15 cellular contexts compared by ENCODE assay signal in genomic region chr14:31181271-31181670, GRCh38. TPM values are rescaled to one million over a fixed set of nuclear protein-coding genes. Genes with fewer than 3 reads are reported as not detected.
DNase-seq lines count a peak whose midpoint lies in the region; ATAC-seq, FAIRE-seq and TF ChIP-seq lines count a peak whose summit lies in the region.
"Had no signal": no experiment of that assay in that cellular context is flagged by ENCODE, and none has a peak within 500 bp of the region (broad histone marks: within the 10 kb centered on the region; RNA-seq: fewer than 3 reads in every experiment).

No MANE protein-coding gene starts in this region.

- no TSS peak for BruUV-seq in HepG2 (replicated peaks; lab: Mats Ljungman, UMichigan)

- no peak overlapping the region for H3K4me3 Mint-ChIP-seq in nephron progenitor cell
- H3K4me3 Mint-ChIP-seq: CD8-positive, alpha-beta memory T cell had no signal

- CTCF ChIA-PET in HepG2 (lab: Yijun Ruan, JAX; ENCODE audit: low intra/inter-chr PET ratio, low total read pairs) = no interaction called here

- H3K79me2 ChIP-seq in HepG2 (ENCODE audit: insufficient read depth, low read length) = peaks cover 71% of the 10 kb centered on the region

- no peaks in the 10 kb centered on the region for H3K4me1 Mint-ChIP-seq in nephron progenitor cell

- no peak for TF ChIP-seq RAD21 in HepG2 (CRISPR knock-in tag; IDR thresholded peaks at IDR 0.05)

- TF ChIP-seq POLR2A in HepG2 (IDR thresholded peaks at IDR 0.05; ENCODE audit: insufficient read depth in 1 of 2, low read depth in 2 of 2, low read length in 2 of 2) (no peak), right lobe of liver (IDR thresholded peaks at IDR 0.05) (no peak)

- no peaks in the 10 kb centered on the region for H3K27me3 ChIP-seq in HepG2 (ENCODE audit: control insufficient read depth in 1 of 2, insufficient read depth in 2 of 2, low read length in 2 of 2)
- H3K27me3 ChIP-seq in right lobe of liver = no peaks in the 10 kb centered on the region

- H3K9ac ChIP-seq in HepG2 (ENCODE audit: insufficient read depth, low read depth, low read length) = no peak overlapping the region

- peaks cover 11% of the 10 kb centered on the region for H4K20me1 ChIP-seq in HepG2 (ENCODE audit: insufficient read depth, low read length)

- WGBS in HepG2 (ENCODE audit: low lambda C conversion rate) = 96% methylated on average over 3 of the region's 3 CpGs
- WGBS in right lobe of liver (ENCODE audit: insufficient coverage, low coverage, low lambda C conversion rate, missing lambda C conversion rate) = 90% methylated on average over 3 of the region's 3 CpGs

- in situ Hi-C loops in HepG2 (cut with HindIII; ENCODE audit: extremely low pct_ligation_motif_present, low pct_unique_long_range_greater_than_20kb) = no loop called here

- H2AFZ ChIP-seq in HepG2 (ENCODE audit: low read length) = no peak overlapping the region

- H3K4me3 ChIP-seq in HepG2 (replicated peaks in 1 of 3; ENCODE audit: insufficient read depth in 1 of 3, low read depth in 2 of 3, low read length in 3 of 3) (no peak overlapping the region), right lobe of liver (no peak overlapping the region)
- no peak overlapping the region for H3K4me3 ChIP-seq in Jurkat, Clone E6-1 (ENCODE audit: low read length)

- POLR2A ChIA-PET in HepG2 (lab: Yijun Ruan, JAX) = interaction anchor here (0.7 to 2.2 kb wide), 3 partner anchors 15 to 91 kb away, joined by 3 to 5 read pairs (median 4); partner anchors contain the start of gene HECTD1

- no peak overlapping the region for H3K27ac ChIP-seq in HepG2 (ENCODE audit: extremely low read length, insufficient read depth, low read length)
- no peak overlapping the region for H3K27ac ChIP-seq in right lobe of liver

- H3K4me1 ChIP-seq in HepG2 (ENCODE audit: insufficient read depth, low read length) (0 out of 2 replicates have a peak, but pooled peaks cover 4% of the 10 kb centered on the region), right lobe of liver (peaks cover 0 to 22% (median 8%) of the 10 kb centered on the region in 4 donors)
- H3K4me1 ChIP-seq: Caco-2 had no signal

- peaks cover 44% of the 10 kb centered on the region for H3K36me3 Mint-ChIP-seq in nephron progenitor cell (ENCODE audit: low read depth)

- intact Hi-C loops in HepG2 (cut with micrococcal nuclease; ENCODE audit: unreplicated experiment) = no loop called here
- intact Hi-C loops in right lobe of liver (cut with DNase I) = no loop called here

- H3K36me3 ChIP-seq in HepG2 (replicated peaks in 1 of 2; ENCODE audit: control insufficient read depth in 1 of 2, insufficient read depth in 2 of 2, low read length in 2 of 2) = peaks cover 29 to 72% of the 10 kb centered on the region in 2 experiments
- peaks cover 0 to 35% (median 8%) of the 10 kb centered on the region in 4 donors for H3K36me3 ChIP-seq in right lobe of liver

- H3K27ac Mint-ChIP-seq in nephron progenitor cell = peak overlapping the region; percentile 59

- ATAC-seq in HepG2 (peak; percentile 11; the same call in 1 of the 3 replicates), right lobe of liver (no peak)

- H3K9me3 ChIP-seq in HepG2 (ENCODE audit: low read length) (no peaks in the 10 kb centered on the region), right lobe of liver (no peaks in the 10 kb centered on the region)
- H3K9me3 ChIP-seq: Caco-2 had no signal

- TF ChIP-seq EP300 in HepG2 (IDR thresholded peaks at IDR 0.05; ENCODE audit: low read depth in 2 of 2, low read length in 2 of 2) (no peak), HepG2 (CRISPR knock-in tag; IDR thresholded peaks at IDR 0.05; ENCODE audit: borderline replicate concordance) (no peak)

- peaks cover 5% of the 10 kb centered on the region for H3K9me3 Mint-ChIP-seq in nephron progenitor cell
- H3K9me3 Mint-ChIP-seq: CD8-positive, alpha-beta memory T cell had no signal

- H3K4me2 ChIP-seq in HepG2 (ENCODE audit: low read depth, low read length) = no peak overlapping the region

- TF ChIP-seq CTCF in HepG2 (CRISPR knock-in tag; IDR thresholded peaks at IDR 0.05) (no peak), right lobe of liver (IDR thresholded peaks at IDR 0.05) (no peak), nephron progenitor cell (IDR thresholded peaks at IDR 0.05) (no peak)

- DNase-seq in HepG2 (ENCODE audit: low spot score) (no peak), right lobe of liver (no peak), nephron progenitor cell (no peak), OCI-M2 (lab: John Stamatoyannopoulos, UW; ENCODE audit: unreplicated experiment) (no peak), activated T-cell treated with anti-CD3 and anti-CD28 coated beads for 4 hours (no peak), NCI-H1092 treated with DMSO at 0.1 percent for 48 hours (lab: John Stamatoyannopoulos, UW) (no peak)
- DNase-seq in Jurkat, Clone E6-1 (ENCODE audit: low read depth, low spot score) = peak; percentile 15
- DNase-seq: ACHN; C1 segment of cervical spinal cord; Caco-2; CD8-positive, alpha-beta memory T cell; DMS53; H7; IMR-90; KG1 had no signal

- no peaks in the 10 kb centered on the region for H3K27me3 Mint-ChIP-seq in nephron progenitor cell (ENCODE audit: low read depth, poor library complexity)

- no peak for FAIRE-seq in HepG2 (lab: Jason Lieb, UNC)

TF ChIP-seq in HepG2, 621 proteins besides CTCF, POLR2A, EP300 and RAD21:
- TF ChIP-seq ZNF646 (CRISPR knock-in tag; IDR thresholded peaks at IDR 0.05) (no peak), RBM22 (optimal IDR thresholded peaks at IDR 0.05; ENCODE audit: low read length) (peak; percentile 62), PAF1 (CRISPR knock-in tag; IDR thresholded peaks at IDR 0.05) (0 out of 2 replicates have a peak, but pooled peaks have one; percentile 50)

RNA-seq across cellular contexts. Expression of gene HECTD1, which starts 26.3 kb away (rescaled TPM):
- total RNA-seq in HepG2 (2016; rRNA removed; fragmentation: Illumina TruSeq; extraction: Trizol) = 560 and 761 TPM in 2 replicates
- 152 and 185 TPM in 2 replicates for total RNA-seq in HepG2 (2016; cell fraction: cytosol; rRNA removed; fragmentation: Illumina TruSeq; extraction: Trizol; ENCODE audit: low read depth)
- 547 and 739 TPM in 2 replicates for total RNA-seq in HepG2 (2016; cell fraction: insoluble cytoplasmic fraction; rRNA removed; fragmentation: Illumina TruSeq; extraction: Trizol)
- 193 and 217 TPM in 2 replicates for total RNA-seq in HepG2 (2016; cell fraction: membrane; rRNA removed; fragmentation: Illumina TruSeq; extraction: Trizol)
- total RNA-seq in HepG2 (2016; cell fraction: nucleus; rRNA removed; fragmentation: Illumina TruSeq; extraction: Trizol) = 529 and 592 TPM in 2 replicates
- 251 and 312 TPM in 2 replicates for polyA plus RNA-seq in HepG2 (2011; rRNA removed)
- 136 and 176 TPM in 2 replicates for polyA plus RNA-seq in HepG2 (2011; cell fraction: cytosol; rRNA removed)
- 261 and 311 TPM in 2 replicates for polyA plus RNA-seq in HepG2 (2011; cell fraction: nucleus; rRNA removed)
- polyA plus RNA-seq in HepG2 (2012) = 201 and 210 TPM in 2 replicates
- polyA plus RNA-seq in HepG2 (2016; cell fraction: cytosol; fragmentation: Illumina TruSeq; extraction: Trizol; ENCODE audit: low read depth) = 18.3 and 18.5 TPM in 2 replicates
- 345 and 361 TPM in 2 replicates for polyA plus RNA-seq in HepG2 (2016; cell fraction: insoluble cytoplasmic fraction; fragmentation: Illumina TruSeq; extraction: Trizol; ENCODE audit: low read depth)
- polyA plus RNA-seq in HepG2 (2016; cell fraction: membrane; fragmentation: Illumina TruSeq; extraction: Trizol; ENCODE audit: low read depth) = 42.8 and 42.9 TPM in 2 replicates
- polyA plus RNA-seq in HepG2 (2016; cell fraction: nucleus; fragmentation: Illumina TruSeq; extraction: Trizol; ENCODE audit: insufficient read depth, low read depth) = 433 and 489 TPM in 2 replicates
- polyA minus RNA-seq in HepG2 (2011; rRNA and poly(A)+ RNA removed; ENCODE audit: low replicate concordance) = 372 and 1,089 TPM in 2 replicates
- 426 and 459 TPM in 2 replicates for polyA minus RNA-seq in HepG2 (2011; cell fraction: cytosol; rRNA and poly(A)+ RNA removed)
- 772 and 919 TPM in 2 replicates for polyA minus RNA-seq in HepG2 (2011; cell fraction: nucleus; rRNA and poly(A)+ RNA removed)
- 100 to 1,000 TPM in 5 of 6 experiments, 10 to 100 TPM in 1; 77.2 to 167 (median 119) TPM for total RNA-seq in right lobe of liver
- polyA plus RNA-seq in Jurkat, Clone E6-1 (2012; ENCODE audit: insufficient read depth, insufficient read length) = 56.5 TPM
